14 cellular contexts compared by ENCODE assay signal in the genomic region with DNA sequence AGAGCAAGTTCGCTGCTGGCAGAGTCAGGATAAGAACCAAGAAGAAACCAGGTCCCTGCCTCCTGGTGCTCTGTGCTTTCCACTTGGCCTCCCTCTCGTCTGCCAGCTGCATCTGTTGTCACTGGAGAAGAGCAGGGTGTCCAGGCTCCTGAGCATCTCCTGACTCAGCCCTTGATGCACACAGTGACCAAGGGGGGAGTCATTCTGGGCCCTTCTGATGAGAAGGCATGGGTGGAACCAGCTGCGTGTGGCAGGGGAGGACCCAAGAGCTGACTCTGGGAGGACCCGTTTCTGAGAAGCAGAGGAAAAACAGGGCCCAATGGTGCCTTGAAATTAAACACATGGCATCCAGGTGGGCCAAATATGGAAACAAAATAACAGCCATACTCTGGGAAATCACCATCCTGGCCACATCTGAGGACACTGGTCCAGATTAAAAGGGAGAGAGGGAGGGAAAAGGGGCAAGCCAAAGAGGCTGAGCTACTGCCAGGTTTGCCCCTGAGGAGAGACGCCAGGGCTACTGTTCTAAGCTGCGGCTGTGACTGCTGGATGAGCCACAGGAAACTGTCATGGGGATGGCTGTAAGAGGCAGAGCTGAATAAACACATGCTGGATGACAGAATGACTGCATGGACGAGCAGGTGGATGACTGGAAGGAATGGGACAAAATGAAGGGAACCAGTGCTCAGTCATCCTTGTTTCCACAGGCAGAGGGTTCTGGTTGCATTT. TPM values are rescaled to one million over a fixed set of nuclear protein-coding genes. Genes with fewer than 3 reads are reported as not detected.
DNase-seq lines count a peak whose midpoint lies in the region; ATAC-seq and TF ChIP-seq lines count a peak whose summit lies in the region.
"Had no signal": no experiment of that assay in that cellular context is flagged by ENCODE, and none has a peak within 500 bp of the region (broad histone marks: within the 10 kb centered on the region; RNA-seq: fewer than 3 reads in every experiment).

No MANE protein-coding gene starts in this region.

- peak overlapping the region; percentile 39 to 74 for H3K27ac Mint-ChIP-seq in T-cell

- no peaks in the 10 kb centered on the region for H3K9me3 Mint-ChIP-seq in T-cell

- no peaks in the 10 kb centered on the region for H3K36me3 Mint-ChIP-seq in T-cell

- intact Hi-C loops in Right ventricle myocardium superior (cut with DNase I), result no loop called here

- no peak overlapping the region for H3K4me3 ChIP-seq in HEK293 (ENCODE audit: low read depth, low read length)
- H3K4me3 ChIP-seq: sigmoid colon, thoracic aorta had no signal

- peaks cover 9% of the 10 kb centered on the region for H3K4me1 ChIP-seq in HEK293 (ENCODE audit: control insufficient read depth, insufficient read depth, low read length)

- H3K27me3 Mint-ChIP-seq in T-cell, result no peaks in the 10 kb centered on the region

- ATAC-seq in T-cell (replicated peaks in 1 of 4), result no peak
- ATAC-seq in Right ventricle myocardium superior (ENCODE audit: poor library complexity), result no peak
- ATAC-seq: activated CD4-positive, CD25-positive, alpha-beta regulatory T cell treated with anti-CD3 and anti-CD28 coated beads, Interleukin-2, amount 50 U/mL, for 24 hours had no signal

- POLR2A ChIA-PET in HEK293 (lab: Yijun Ruan, JAX), result no interaction called here
- POLR2A ChIA-PET in T-cell (lab: Charles Lee), result interaction anchor here in 1 of 2 donors (0.6 kb wide), 1 partner anchor 367 kb away, joined by 8 read pairs; no protein-coding TSS in a partner anchor

- no peak overlapping the region for H3K4me3 Mint-ChIP-seq in T-cell

- DNase-seq in NCI-H2029 (lab: John Stamatoyannopoulos, UW) (peak; percentile 30), NCI-H2029 treated with DMSO at 0.1 percent for 48 hours (lab: John Stamatoyannopoulos, UW) (no peak), T-cell (no peak), lung microvascular endothelial cell (ENCODE audit: low read depth in 2 of 2) (peak; percentile 49 to 86), NCI-H128 (lab: John Stamatoyannopoulos, UW; ENCODE audit: unreplicated experiment) (no peak), NCI-H1694 treated with DMSO at 0.1 percent for 48 hours (lab: John Stamatoyannopoulos, UW) (no peak), Right ventricle myocardium superior (no peak)
- DNase-seq: activated naive CD4-positive, alpha-beta T cell treated with Interleukin-2 at 50 U/mL for 16 hours; KBM-7; NCI-H526 treated with DMSO at 0.1 percent for 48 hours; sigmoid colon had no signal

- CTCF ChIA-PET in HEK293 (lab: Yijun Ruan, JAX) (interaction anchor here (0.7 kb wide), 1 partner anchor 1372 kb away, joined by 3 read pairs; no protein-coding TSS in a partner anchor), T-cell (lab: Charles Lee) (no interaction called here)

- no peak for TF ChIP-seq CTCF in HEK293 (tag by site-specific recombination; IDR thresholded peaks at IDR 0.05)

- no peak overlapping the region for H3K27ac ChIP-seq in HEK293 (ENCODE audit: extremely low read depth, low read depth, low read length)
- H3K27ac ChIP-seq: sigmoid colon, thoracic aorta had no signal

- H3K9me3 ChIP-seq in HEK293 (ENCODE audit: control insufficient read depth, insufficient read depth, low read depth, low read length), result no peaks in the 10 kb centered on the region
- H3K9me3 ChIP-seq: sigmoid colon, thoracic aorta had no signal

- no peaks in the 10 kb centered on the region for H3K36me3 ChIP-seq in HEK293 (ENCODE audit: control insufficient read depth in 2 of 2, insufficient read depth in 1 of 2, low read length in 2 of 2)
- H3K36me3 ChIP-seq: sigmoid colon, thoracic aorta had no signal

- H3K4me1 Mint-ChIP-seq in T-cell, result peaks cover 38 to 55% (median 44%) of the 10 kb centered on the region in 3 donors

TF ChIP-seq in HEK293, 187 proteins besides CTCF, POLR2A, EP300 and RAD21:
- peak; percentile 90 for TF ChIP-seq FEZF1 (tag by site-specific recombination; IDR thresholded peaks at IDR 0.05)
- TF ChIP-seq, protein P1, sequence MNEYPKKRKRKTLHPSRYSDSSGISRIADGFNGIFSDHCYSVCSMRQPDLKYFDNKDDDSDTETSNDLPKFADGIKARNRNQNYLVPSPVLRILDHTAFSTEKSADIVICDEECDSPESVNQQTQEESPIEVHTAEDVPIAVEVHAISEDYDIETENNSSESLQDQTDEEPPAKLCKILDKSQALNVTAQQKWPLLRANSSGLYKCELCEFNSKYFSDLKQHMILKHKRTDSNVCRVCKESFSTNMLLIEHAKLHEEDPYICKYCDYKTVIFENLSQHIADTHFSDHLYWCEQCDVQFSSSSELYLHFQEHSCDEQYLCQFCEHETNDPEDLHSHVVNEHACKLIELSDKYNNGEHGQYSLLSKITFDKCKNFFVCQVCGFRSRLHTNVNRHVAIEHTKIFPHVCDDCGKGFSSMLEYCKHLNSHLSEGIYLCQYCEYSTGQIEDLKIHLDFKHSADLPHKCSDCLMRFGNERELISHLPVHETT (tag by site-specific recombination; IDR thresholded peaks at IDR 0.05), result no peak

RNA-seq across cellular contexts. Expression of a gene that starts 58.1 kb away (rescaled TPM):
- total RNA-seq in T-cell (under 1 TPM in 3 of 5 donors, not detected in 2; 0.12 to 0.51 (median 0.30) TPM), lung microvascular endothelial cell (0.22 and 0.40 TPM in 2 replicates), Right ventricle myocardium superior (0.27 TPM)

Comparison
In these comparisons a context has a peak if more than half of its experiments do, and no peak if none do; other contexts are left out.
1. DNase-seq: peak in NCI-H2029 (single experiment) and lung microvascular endothelial cell (2 of 2); none in NCI-H2029 treated with DMSO at 0.1 percent for 48 hours (single experiment), T-cell (0 of 34), NCI-H128 (single experiment), NCI-H1694 treated with DMSO at 0.1 percent for 48 hours (single experiment) and Right ventricle myocardium superior (single experiment).